15 cellular contexts compared by ENCODE assay signal in genomic region chr1:177032434-177032833, GRCh38.
"Had no signal": no experiment of that assay in that cellular context is flagged by ENCODE, and none has a peak within 500 bp of the region (broad histone marks: within the 10 kb centered on the region; RNA-seq: fewer than 3 reads in every experiment).

No MANE protein-coding gene starts in this region.

- H3K4me2 ChIP-seq: neural progenitor cell had no signal

- H3K36me3 ChIP-seq: esophagus squamous epithelium, neural progenitor cell, prostate gland, right atrium auricular region had no signal

- DNase-seq: activated CD4-positive, alpha-beta T cell treated with anti-CD3 and anti-CD28 coated beads, Interleukin-2, amount 50 U/mL, for 1 hour; activated CD4-positive, CD25-positive, alpha-beta regulatory T cell treated with anti-CD3 and anti-CD28 coated beads, Interleukin-2, amount 50 U/mL, for 72 hours; activated CD8-positive, alpha-beta memory T cell treated with anti-CD3 and anti-CD28 coated beads for 24 hours; activated gamma-delta T cell treated with Interleukin-2 at 50 U/mL for 16 hours; effector CD8-positive, alpha-beta T cell; esophagus squamous epithelium; left cardiac atrium; mesenchymal stem cell; mucosa of descending colon; naive B cell had no signal

- H3K9me3 ChIP-seq: esophagus squamous epithelium, mucosa of descending colon, prostate gland, right atrium auricular region had no signal

- H3K27ac ChIP-seq: esophagus squamous epithelium, neural progenitor cell, prostate gland, right atrium auricular region, VCaP had no signal

- H3K4me3 ChIP-seq: esophagus squamous epithelium, mucosa of descending colon, neural progenitor cell, prostate gland, right atrium auricular region had no signal

- ATAC-seq: activated naive CD4-positive, alpha-beta T cell treated with anti-CD3 and anti-CD28 coated beads, Interleukin-2, amount 50 U/mL, for 72 hours; left cardiac atrium; mucosa of descending colon had no signal

- H3K9ac ChIP-seq: neural progenitor cell had no signal

- H3K27me3 ChIP-seq: esophagus squamous epithelium, neural progenitor cell, right atrium auricular region had no signal

- H2AFZ ChIP-seq: neural progenitor cell had no signal

- H3K4me1 ChIP-seq: esophagus squamous epithelium, neural progenitor cell, prostate gland, right atrium auricular region had no signal
